In genomic region chr2:159456500-159457426, GRCh38 we compare ENCODE assay signal across 15 cellular contexts.
DNase-seq lines count a peak whose midpoint lies in the region; ATAC-seq, FAIRE-seq and TF ChIP-seq lines count a peak whose summit lies in the region.
"Had no signal": no experiment of that assay in that cellular context is flagged by ENCODE, and none has a peak within 500 bp of the region (broad histone marks: within the 10 kb centered on the region; RNA-seq: fewer than 3 reads in every experiment).

No MANE protein-coding gene starts in this region.

- DNase-seq in EH (ENCODE audit: low read depth) (peak; percentile 82), GM19239 (ENCODE audit: insufficient read length, low spot score) (no peak), NOMO-1 treated with DMSO at 0.1 percent for 48 hours (lab: John Stamatoyannopoulos, UW; ENCODE audit: unreplicated experiment) (peak; percentile 71), immature natural killer cell (no peak), RPMI8226 (no peak), omental fat pad (ENCODE audit: low spot score) (no peak), SHP77 treated with DMSO at 0.1 percent for 48 hours (lab: John Stamatoyannopoulos, UW) (no peak), NCI-H2081 (lab: John Stamatoyannopoulos, UW) (no peak)
- DNase-seq: effector CD8-positive, alpha-beta T cell; hippocampal formation; mesendoderm; MG63; NCI-H524 had no signal

- peak overlapping the region in 3 of 6 donors; percentile 24 to 61 (median 60) for H3K27ac Mint-ChIP-seq in immature natural killer cell

- peaks cover 0 to 3% (median 0%) of the 10 kb centered on the region in 3 donors for H3K36me3 Mint-ChIP-seq in immature natural killer cell

- no peak for TF ChIP-seq CTCF in omental fat pad (IDR thresholded peaks at IDR 0.05)

- peak; percentile 8 for FAIRE-seq in GM19239 (lab: Jason Lieb, UNC)

- no peak for ATAC-seq in omental fat pad (ENCODE audit: low FRiP score)

- no peaks in the 10 kb centered on the region for H3K27me3 Mint-ChIP-seq in immature natural killer cell (ENCODE audit: low read depth in 3 of 3)
- H3K27me3 Mint-ChIP-seq: activated naive CD8-positive, alpha-beta T cell; type B pancreatic cell had no signal

- H3K4me1 Mint-ChIP-seq in immature natural killer cell = peaks cover 26 to 45% of the 10 kb centered on the region in 2 donors

- no peaks in the 10 kb centered on the region for H3K9me3 Mint-ChIP-seq in immature natural killer cell
- H3K9me3 Mint-ChIP-seq: type B pancreatic cell had no signal

- H3K4me3 Mint-ChIP-seq in immature natural killer cell = peak overlapping the region in 3 of 5 donors; percentile 17 to 52 (median 39)

Comparison
In these comparisons a context has a peak if more than half of its experiments do, and no peak if none do; other contexts are left out.
1. DNase-seq: peak in EH (single experiment) and NOMO-1 treated with DMSO at 0.1 percent for 48 hours (single experiment); none in GM19239 (single experiment), immature natural killer cell (0 of 3), RPMI8226 (single experiment), omental fat pad (single experiment), SHP77 treated with DMSO at 0.1 percent for 48 hours (single experiment) and NCI-H2081 (0 of 2).